In the genomic region with DNA sequence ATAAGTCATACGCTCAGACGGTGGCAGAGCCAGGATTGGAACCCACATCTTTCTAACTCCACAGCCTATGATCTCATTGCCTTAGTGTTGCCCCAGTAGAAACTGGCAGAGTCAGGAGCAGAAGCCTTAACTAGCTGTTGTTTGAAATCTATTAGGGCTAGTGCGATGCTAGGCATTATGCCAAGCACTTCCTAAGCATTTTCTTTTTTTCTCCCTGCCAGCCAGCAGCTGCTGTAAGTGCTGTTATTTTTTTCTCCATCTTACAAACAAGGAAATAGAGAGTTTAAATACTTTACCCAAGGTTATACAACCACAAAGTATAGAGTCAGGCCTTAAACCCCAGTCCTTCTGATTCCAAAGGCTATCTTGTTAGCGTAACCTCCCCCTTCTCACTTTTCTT, we compare ENCODE assay signal across 18 cellular contexts.
A peak's percentile ranks its signal among the peaks of the same experiment; 100 is the strongest.
DNase-seq lines count a peak whose midpoint lies in the region; ATAC-seq and TF ChIP-seq lines count a peak whose summit lies in the region.
"Had no signal": no experiment of that assay in that cellular context is flagged by ENCODE, and none has a peak within 500 bp of the region (broad histone marks: within the 10 kb centered on the region; RNA-seq: fewer than 3 reads in every experiment).

No MANE protein-coding gene starts in this region.

- TF ChIP-seq CTCF in GM20000 (IDR thresholded peaks at IDR 0.05; ENCODE audit: extremely low read depth, missing control alignments), result no peak

- no peak for ATAC-seq in HG02610 (IDR thresholded peaks at IDR 0.05; ENCODE audit: unreplicated experiment)
- ATAC-seq: activated CD8-positive, alpha-beta T cell treated with anti-CD3 and anti-CD28 coated beads for 36 hours; foreskin keratinocyte; stimulated activated naive CD8-positive, alpha-beta T cell treated with anti-CD3 and anti-CD28 coated beads, Interleukin-15, Interleukin-2, amounts not matched to agents 100 U/mL and 50 U/mL, for 24 hours; upper lobe of right lung had no signal

- DNase-seq in NCI-H1417 (lab: John Stamatoyannopoulos, UW) (peak in 2 of 3 experiments; percentile 15 to 47), NCI-H1417 treated with DMSO at 0.1 percent for 48 hours (lab: John Stamatoyannopoulos, UW) (no peak), NCI-H2107 treated with DMSO at 0.1 percent for 48 hours (lab: John Stamatoyannopoulos, UW; ENCODE audit: unreplicated experiment) (peak; percentile 77), dermis blood vessel endothelial cell (peak; percentile 24), skeletal muscle cell (ENCODE audit: low read depth) (peak; percentile 16), GDM1 (lab: John Stamatoyannopoulos, UW) (no peak), GM20000 (ENCODE audit: low spot score) (no peak)
- DNase-seq: 8988T; activated CD8-positive, alpha-beta T cell treated with anti-CD3 and anti-CD28 coated beads for 36 hours; EL; foreskin keratinocyte; midbrain; NCI-H446 treated with DMSO at 0.1 percent for 48 hours; SHP77 treated with DMSO at 0.1 percent for 48 hours; stimulated activated naive CD8-positive, alpha-beta T cell treated with anti-CD3 and anti-CD28 coated beads, Interleukin-15, Interleukin-2, amounts not matched to agents 100 U/mL and 50 U/mL, for 24 hours; upper lobe of right lung; WERI-Rb-1 had no signal

- no peak overlapping the region for H3K4me3 ChIP-seq in skeletal muscle cell (ENCODE audit: low read depth, low read length)
- H3K4me3 ChIP-seq: upper lobe of right lung had no signal

Comparison
In these comparisons a context has a peak if more than half of its experiments do, and no peak if none do; other contexts are left out.
1. DNase-seq: peak in NCI-H1417 (2 of 3), NCI-H2107 treated with DMSO at 0.1 percent for 48 hours (single experiment), dermis blood vessel endothelial cell (single experiment) and skeletal muscle cell (single experiment); none in NCI-H1417 treated with DMSO at 0.1 percent for 48 hours (single experiment), GDM1 (single experiment) and GM20000 (single experiment).